8 cellular contexts compared by ENCODE assay signal in genomic region chr1:59879556-59879955, GRCh38. TPM values are rescaled to one million over a fixed set of nuclear protein-coding genes. Genes with fewer than 3 reads are reported as not detected.
DNase-seq lines count a peak whose midpoint lies in the region; ATAC-seq and TF ChIP-seq lines count a peak whose summit lies in the region.

No MANE protein-coding gene starts in this region.

- no peak overlapping the region for H3K9ac ChIP-seq in KMS-11

- no peak overlapping the region for H3K27ac Mint-ChIP-seq in T-cell

- no peak for TF ChIP-seq POLR2A in breast epithelium (IDR thresholded peaks at IDR 0.05)

- no peak overlapping the region for H2AFZ ChIP-seq in KMS-11 (ENCODE audit: low read depth)

- CTCF ChIA-PET in T-cell (lab: Charles Lee): interaction anchor here (0.6 to 3.3 kb wide), 10 partner anchors 14 to 896 kb away, joined by 3 to 26 read pairs (median 4); no protein-coding TSS in a partner anchor

- H3K4me1 Mint-ChIP-seq in T-cell: no peaks in the 10 kb centered on the region

- H4K20me1 ChIP-seq in KMS-11 (ENCODE audit: insufficient read depth): no peaks in the 10 kb centered on the region

- TF ChIP-seq CTCF in cardiac muscle cell (IDR thresholded peaks at IDR 0.05; ENCODE audit: low read depth, low read length) (peak; percentile 66), KMS-11 (conservative IDR thresholded peaks at IDR 0.05; ENCODE audit: low read depth, low read length) (peak; percentile 94), breast epithelium (IDR thresholded peaks at IDR 0.05) (peak in 2 of 3 donors; percentile 42 to 69)

- H3K36me3 ChIP-seq in cardiac muscle cell: peaks cover 3% of the 10 kb centered on the region
- H3K36me3 ChIP-seq in KMS-11 (ENCODE audit: insufficient read depth): no peaks in the 10 kb centered on the region
- H3K36me3 ChIP-seq in breast epithelium: no peaks in the 10 kb centered on the region

- peaks cover 0 to 5% of the 10 kb centered on the region in 2 donors for H3K27me3 Mint-ChIP-seq in T-cell

- H3K4me2 ChIP-seq in KMS-11: no peak overlapping the region

- H3K9me3 Mint-ChIP-seq in T-cell: peaks cover 5 to 14% (median 11%) of the 10 kb centered on the region in 3 donors

- no peak overlapping the region for H3K4me3 ChIP-seq in cardiac muscle cell
- H3K4me3 ChIP-seq in KMS-11 (IDR thresholded peaks at IDR 0.05; ENCODE audit: insufficient read depth, low read depth, low read length): no peak overlapping the region
- H3K4me3 ChIP-seq in breast epithelium: no peak overlapping the region

- DNase-seq in cardiac muscle cell (ENCODE audit: low read depth in 1 of 2, low spot score in 1 of 2): peak; percentile 90 to 91
- no peak for DNase-seq in cardiac septum (ENCODE audit: low spot score)
- DNase-seq in T-cell: peak in 30 of 34 experiments; percentile 3 to 55 (median 36)
- DNase-seq in breast epithelium (ENCODE audit: low spot score in 2 of 2): peak; percentile 65 to 67
- DNase-seq in left kidney (ENCODE audit: low read depth, low spot score): peak; percentile 90
- peak; percentile 1 to 12 for DNase-seq in stimulated activated CD8-positive, alpha-beta memory T cell treated with anti-CD3 and anti-CD28 coated beads, Interleukin-2, amount 100 ng/mL, for 1 hour (ENCODE audit: low read depth in 2 of 2)

- no peaks in the 10 kb centered on the region for H3K79me2 ChIP-seq in KMS-11 (ENCODE audit: insufficient read depth, low read depth)

- H3K27ac ChIP-seq in cardiac muscle cell (no peak overlapping the region), KMS-11 (no peak overlapping the region), breast epithelium (no peak overlapping the region)

- no peaks in the 10 kb centered on the region for H3K27me3 ChIP-seq in cardiac muscle cell
- no peaks in the 10 kb centered on the region for H3K27me3 ChIP-seq in KMS-11 (ENCODE audit: insufficient read depth, low read depth)
- no peaks in the 10 kb centered on the region for H3K27me3 ChIP-seq in breast epithelium

- no peak overlapping the region for H3K4me3 Mint-ChIP-seq in T-cell

- H3K9me3 ChIP-seq in cardiac muscle cell (ENCODE audit: low read depth) (no peaks in the 10 kb centered on the region), breast epithelium (peaks cover 0 to 16% of the 10 kb centered on the region in 2 donors)

- intact Hi-C loops in cardiac septum (cut with DNase I): loop anchor here (1.0 kb wide), 1 partner anchor 69 kb away; no protein-coding TSS in a partner anchor
- intact Hi-C loops in breast epithelium (cut with DNase I; ENCODE audit: low total_unique reads): no loop called here

- POLR2A ChIA-PET in T-cell (lab: Charles Lee): interaction anchor here in 1 of 2 donors (0.6 kb wide), 1 partner anchor 59 kb away, joined by 5 read pairs; no protein-coding TSS in a partner anchor

- H3K4me1 ChIP-seq in cardiac muscle cell (ENCODE audit: low read depth) (peaks cover 20% of the 10 kb centered on the region), KMS-11 (ENCODE audit: low read depth, poor library complexity, severe bottlenecking) (no peaks in the 10 kb centered on the region), breast epithelium (no peaks in the 10 kb centered on the region)

- peak in 2 of 4 experiments; percentile 37 to 63 for ATAC-seq in T-cell (replicated peaks in 1 of 4)
- no peak for ATAC-seq in GM19397 (IDR thresholded peaks at IDR 0.05; ENCODE audit: unreplicated experiment)

- peaks cover 17% of the 10 kb centered on the region for H3K36me3 Mint-ChIP-seq in T-cell

RNA-seq across cellular contexts. Expression of gene CYP2J2, which starts 47.0 kb away (rescaled TPM):
- total RNA-seq in cardiac muscle cell: 3.8 and 7.6 TPM in 2 replicates
- 3.4 and 7.7 TPM in 2 replicates for polyA plus RNA-seq in cardiac muscle cell
- total RNA-seq in cardiac septum: 160 TPM
- 1 to 10 TPM in 1 of 5 donors, under 1 TPM in 4; 0.66 to 1.8 (median 0.69) TPM for total RNA-seq in T-cell
- total RNA-seq in breast epithelium: 10 to 100 TPM in 1 of 3 donors, 1 to 10 TPM in 1, under 1 TPM in 1; 0.16 to 12.8 (median 8.3) TPM

Comparison
In these comparisons a context has a peak if more than half of its experiments do, and no peak if none do; other contexts are left out.
1. RNA of gene CYP2J2, which starts 47.0 kb away (total RNA-seq): 160 TPM in cardiac septum (single experiment); 0.16 to 12.8 TPM in breast epithelium, 3.8 to 7.6 TPM in cardiac muscle cell and 0.66 to 1.8 TPM in T-cell; every median in the first group is over 10 times any median in the second.
2. Peak in every context shown above with its lines, with median percentiles within 50 percentile points of each other: CTCF ChIP-seq.